In genomic region chr15:91867581-91868026, GRCh38 we compare ENCODE assay signal across 8 cellular contexts. TPM values are rescaled to one million over a fixed set of nuclear protein-coding genes. Genes with fewer than 3 reads are reported as not detected.
DNase-seq lines count a peak whose midpoint lies in the region; ATAC-seq, FAIRE-seq and TF ChIP-seq lines count a peak whose summit lies in the region.

No MANE protein-coding gene starts in this region.

- no peak overlapping the region for H3K27ac Mint-ChIP-seq in WTC11

- POLR2A ChIA-PET in WTC11 (lab: Charles Lee) (interaction anchor here (0.6 to 2.0 kb wide), 3 partner anchors 13 to 1245 kb away, joined by 3 to 9 read pairs (median 4); no protein-coding TSS in a partner anchor), HEK293T (lab: Yijun Ruan, JAX) (no interaction called here)

- no peaks in the 10 kb centered on the region for H3K27me3 Mint-ChIP-seq in WTC11 (ENCODE audit: low read depth)

- H3K9me3 Mint-ChIP-seq in WTC11, result peaks cover 13% of the 10 kb centered on the region

- no peak for TF ChIP-seq CTCF in WTC11 (IDR thresholded peaks at IDR 0.05)

- no peak for FAIRE-seq in GM19239 (lab: Jason Lieb, UNC)

- no peak overlapping the region for H3K4me3 ChIP-seq in skin epidermis

- DNase-seq in GOT3 (lab: John Stamatoyannopoulos, UW) (peak; percentile 65), WTC11 (ENCODE audit: low spot score) (peak; percentile 28), left ventricle myocardium superior (peak; percentile 73), MV-4-11 (lab: John Stamatoyannopoulos, UW) (no peak), SKM-1 treated with dmso at 0.1 percent for 144 hours (lab: John Stamatoyannopoulos, UW; ENCODE audit: unreplicated experiment) (no peak), GM19239 (ENCODE audit: insufficient read length, low spot score) (no peak), HEK293T (ENCODE audit: extremely low spot score) (no peak)

- intact Hi-C loops in left ventricle myocardium superior (cut with micrococcal nuclease), result no loop called here

- CTCF ChIA-PET in WTC11 (lab: Charles Lee), result interaction anchor here (1.4 to 4.7 kb wide), 6 partner anchors 12 to 212 kb away, joined by 5 to 32 read pairs (median 11); partner anchors contain the start of gene SLCO3A1
- CTCF ChIA-PET in HEK293T (lab: Yijun Ruan, JAX), result interaction anchor here (0.6 kb wide), 1 partner anchor 21 kb away, joined by 3 read pairs; no protein-coding TSS in a partner anchor

- H3K4me3 Mint-ChIP-seq in WTC11, result no peak overlapping the region

- H3K27ac ChIP-seq in skin epidermis, result peak overlapping the region in 19 of 21 experiments; percentile 14 to 88 (median 63)

- peaks cover 8% of the 10 kb centered on the region for H3K36me3 Mint-ChIP-seq in WTC11

- ATAC-seq in WTC11 (peak; percentile 81), left ventricle myocardium superior (peak; percentile 69)

- H3K4me1 Mint-ChIP-seq in WTC11, result peaks cover 34% of the 10 kb centered on the region

TF ChIP-seq in WTC11, 78 proteins besides CTCF, POLR2A, EP300 and RAD21 (continues in another document):
- TF ChIP-seq TP53 (CRISPR knock-in tag; IDR thresholded peaks at IDR 0.05) (no peak), PRDM15 (CRISPR knock-in tag; IDR thresholded peaks at IDR 0.05) (no peak), ZNF396 (CRISPR knock-in tag; IDR thresholded peaks at IDR 0.05; ENCODE audit: borderline replicate concordance) (no peak), CREM (CRISPR knock-in tag; IDR thresholded peaks at IDR 0.05) (no peak)
- TF ChIP-seq, protein P1, sequence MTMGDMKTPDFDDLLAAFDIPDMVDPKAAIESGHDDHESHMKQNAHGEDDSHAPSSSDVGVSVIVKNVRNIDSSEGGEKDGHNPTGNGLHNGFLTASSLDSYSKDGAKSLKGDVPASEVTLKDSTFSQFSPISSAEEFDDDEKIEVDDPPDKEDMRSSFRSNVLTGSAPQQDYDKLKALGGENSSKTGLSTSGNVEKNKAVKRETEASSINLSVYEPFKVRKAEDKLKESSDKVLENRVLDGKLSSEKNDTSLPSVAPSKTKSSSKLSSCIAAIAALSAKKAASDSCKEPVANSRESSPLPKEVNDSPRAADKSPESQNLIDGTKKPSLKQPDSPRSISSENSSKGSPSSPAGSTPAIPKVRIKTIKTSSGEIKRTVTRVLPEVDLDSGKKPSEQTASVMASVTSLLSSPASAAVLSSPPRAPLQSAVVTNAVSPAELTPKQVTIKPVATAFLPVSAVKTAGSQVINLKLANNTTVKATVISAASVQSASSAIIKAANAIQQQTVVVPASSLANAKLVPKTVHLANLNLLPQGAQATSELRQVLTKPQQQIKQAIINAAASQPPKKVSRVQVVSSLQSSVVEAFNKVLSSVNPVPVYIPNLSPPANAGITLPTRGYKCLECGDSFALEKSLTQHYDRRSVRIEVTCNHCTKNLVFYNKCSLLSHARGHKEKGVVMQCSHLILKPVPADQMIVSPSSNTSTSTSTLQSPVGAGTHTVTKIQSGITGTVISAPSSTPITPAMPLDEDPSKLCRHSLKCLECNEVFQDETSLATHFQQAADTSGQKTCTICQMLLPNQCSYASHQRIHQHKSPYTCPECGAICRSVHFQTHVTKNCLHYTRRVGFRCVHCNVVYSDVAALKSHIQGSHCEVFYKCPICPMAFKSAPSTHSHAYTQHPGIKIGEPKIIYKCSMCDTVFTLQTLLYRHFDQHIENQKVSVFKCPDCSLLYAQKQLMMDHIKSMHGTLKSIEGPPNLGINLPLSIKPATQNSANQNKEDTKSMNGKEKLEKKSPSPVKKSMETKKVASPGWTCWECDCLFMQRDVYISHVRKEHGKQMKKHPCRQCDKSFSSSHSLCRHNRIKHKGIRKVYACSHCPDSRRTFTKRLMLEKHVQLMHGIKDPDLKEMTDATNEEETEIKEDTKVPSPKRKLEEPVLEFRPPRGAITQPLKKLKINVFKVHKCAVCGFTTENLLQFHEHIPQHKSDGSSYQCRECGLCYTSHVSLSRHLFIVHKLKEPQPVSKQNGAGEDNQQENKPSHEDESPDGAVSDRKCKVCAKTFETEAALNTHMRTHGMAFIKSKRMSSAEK (CRISPR knock-in tag; IDR thresholded peaks at IDR 0.05; ENCODE audit: borderline replicate concordance), result no peak

TF ChIP-seq in HEK293T, 16 proteins besides CTCF, POLR2A, EP300 and RAD21:
- TF ChIP-seq SP1 (IDR thresholded peaks at IDR 0.05) (no peak), CTBP1 (IDR thresholded peaks at IDR 0.05; ENCODE audit: borderline replicate concordance) (no peak), BHLHE40 (IDR thresholded peaks at IDR 0.05; ENCODE audit: borderline replicate concordance) (no peak), ARNT (IDR thresholded peaks at IDR 0.05) (no peak), FOXK2 (IDR thresholded peaks at IDR 0.05) (no peak), FOXA1 (IDR thresholded peaks at IDR 0.05) (no peak), ELF4 (IDR thresholded peaks at IDR 0.05) (no peak), L3MBTL2 (conservative IDR thresholded peaks at IDR 0.05) (no peak), SUZ12 (IDR thresholded peaks at IDR 0.05) (no peak), TARDBP (IDR thresholded peaks at IDR 0.05) (no peak), NFRKB (IDR thresholded peaks at IDR 0.05) (no peak), FOXM1 (IDR thresholded peaks at IDR 0.05; ENCODE audit: borderline replicate concordance) (no peak), LEF1 (IDR thresholded peaks at IDR 0.05; ENCODE audit: borderline replicate concordance) (no peak), ZNF384 (IDR thresholded peaks at IDR 0.05) (no peak), HDGF (IDR thresholded peaks at IDR 0.05; ENCODE audit: borderline replicate concordance) (no peak)
- TF ChIP-seq, protein P2, sequence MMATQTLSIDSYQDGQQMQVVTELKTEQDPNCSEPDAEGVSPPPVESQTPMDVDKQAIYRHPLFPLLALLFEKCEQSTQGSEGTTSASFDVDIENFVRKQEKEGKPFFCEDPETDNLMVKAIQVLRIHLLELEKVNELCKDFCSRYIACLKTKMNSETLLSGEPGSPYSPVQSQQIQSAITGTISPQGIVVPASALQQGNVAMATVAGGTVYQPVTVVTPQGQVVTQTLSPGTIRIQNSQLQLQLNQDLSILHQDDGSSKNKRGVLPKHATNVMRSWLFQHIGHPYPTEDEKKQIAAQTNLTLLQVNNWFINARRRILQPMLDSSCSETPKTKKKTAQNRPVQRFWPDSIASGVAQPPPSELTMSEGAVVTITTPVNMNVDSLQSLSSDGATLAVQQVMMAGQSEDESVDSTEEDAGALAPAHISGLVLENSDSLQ (IDR thresholded peaks at IDR 0.05), result no peak

RNA-seq across cellular contexts. Expression of gene SLCO3A1, which starts 14.1 kb away (rescaled TPM):
- total RNA-seq in WTC11 (2021) (6.8 to 9.8 TPM (median 9.1 TPM) in 3 replicates), left ventricle myocardium superior (52.8 TPM)

Comparison
In these comparisons a context has a peak if more than half of its experiments do, and no peak if none do; other contexts are left out.
1. DNase-seq: peak in GOT3 (single experiment), WTC11 (single experiment) and left ventricle myocardium superior (single experiment); none in MV-4-11 (single experiment), SKM-1 treated with dmso at 0.1 percent for 144 hours (single experiment), GM19239 (single experiment) and HEK293T (single experiment).